Comparison of ENCODE assay signal across 8 cellular contexts in the genomic region with DNA sequence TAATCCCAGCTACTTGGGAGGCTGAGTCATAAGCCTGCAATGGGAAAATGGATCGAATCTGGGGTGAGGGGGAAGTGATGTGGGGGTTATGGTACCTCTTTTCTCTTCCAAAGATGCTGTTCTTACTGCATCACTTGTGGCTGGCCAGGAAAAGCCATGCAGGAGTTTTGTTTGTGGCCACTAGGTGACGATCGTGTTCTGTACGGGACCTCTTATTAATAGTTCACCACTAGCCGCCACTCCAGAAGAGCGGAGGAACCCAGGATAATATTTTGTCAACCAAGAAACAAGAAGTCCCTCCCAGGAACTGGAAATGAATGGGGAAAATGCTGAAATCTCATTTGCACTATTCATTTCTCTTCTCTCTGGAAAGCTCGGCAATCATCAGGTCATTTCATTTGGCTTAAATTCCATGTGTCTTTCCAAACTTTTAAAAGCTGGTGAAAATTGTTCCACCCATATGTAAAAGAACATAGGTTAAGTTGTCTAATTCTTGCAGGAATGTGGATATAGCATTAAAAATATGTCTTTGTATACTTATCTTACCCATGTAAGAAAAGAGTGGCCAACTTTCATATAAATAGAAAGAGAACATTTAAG. TPM values are rescaled to one million over a fixed set of nuclear protein-coding genes. Genes with fewer than 3 reads are reported as not detected.
DNase-seq lines count a peak whose midpoint lies in the region; ATAC-seq and TF ChIP-seq lines count a peak whose summit lies in the region.

No MANE protein-coding gene starts in this region.

- no peaks in the 10 kb centered on the region for H3K9me3 Mint-ChIP-seq in naive thymus-derived CD4-positive, alpha-beta T cell

- CTCF ChIA-PET in naive thymus-derived CD4-positive, alpha-beta T cell (lab: Charles Lee): interaction anchor here (0.7 to 2.9 kb wide), 3 partner anchors 19 to 155 kb away, joined by 3 to 15 read pairs (median 3); no protein-coding TSS in a partner anchor

- no peaks in the 10 kb centered on the region for H3K36me3 ChIP-seq in WERI-Rb-1
- H3K36me3 ChIP-seq in esophagus muscularis mucosa: no peaks in the 10 kb centered on the region
- peaks cover 0 to 6% (median 0%) of the 10 kb centered on the region in 3 experiments for H3K36me3 ChIP-seq in naive thymus-derived CD4-positive, alpha-beta T cell (ENCODE audit: control insufficient read depth in 2 of 3, insufficient read depth in 3 of 3, low read length in 3 of 3)

- peak; percentile 76 for DNase-seq in D341Med (ENCODE audit: low spot score)
- peak; percentile 86 for DNase-seq in NCI-H2171 treated with DMSO at 0.1 percent for 48 hours (lab: John Stamatoyannopoulos, UW)
- peak; percentile 70 for DNase-seq in WERI-Rb-1
- DNase-seq in esophagus muscularis mucosa (ENCODE audit: extremely low spot score): no peak
- DNase-seq in naive thymus-derived CD4-positive, alpha-beta T cell: no peak
- DNase-seq in ureter (ENCODE audit: low spot score): peak; percentile 76

- H3K27me3 Mint-ChIP-seq in naive thymus-derived CD4-positive, alpha-beta T cell: no peaks in the 10 kb centered on the region

- peak; percentile 92 for TF ChIP-seq CTCF in WERI-Rb-1 (IDR thresholded peaks at IDR 0.05; ENCODE audit: low read depth, low read length)
- TF ChIP-seq CTCF in esophagus muscularis mucosa (IDR thresholded peaks at IDR 0.05): peak; percentile 63 to 94 (median 69)

- H3K4me1 ChIP-seq in esophagus muscularis mucosa: peaks cover 0 to 3% (median 0%) of the 10 kb centered on the region in 4 donors
- H3K4me1 ChIP-seq in naive thymus-derived CD4-positive, alpha-beta T cell (ENCODE audit: control insufficient read depth in 2 of 2, insufficient read depth in 2 of 2, low read length in 2 of 2): peaks cover 14 to 27% of the 10 kb centered on the region in 2 donors

- POLR2A ChIA-PET in naive thymus-derived CD4-positive, alpha-beta T cell (lab: Charles Lee): interaction anchor here (1.2 to 4.4 kb wide), 5 partner anchors 9 to 20 kb away, joined by 3 to 19 read pairs (median 5); a partner anchor contains a TSS

- intact Hi-C loops in esophagus muscularis mucosa (cut with DNase I): no loop called here
- intact Hi-C loops in naive thymus-derived CD4-positive, alpha-beta T cell (cut with micrococcal nuclease): loop anchor here (1.0 kb wide), 2 partner anchors 8 to 154 kb away; no protein-coding TSS in a partner anchor

- H3K27ac ChIP-seq in WERI-Rb-1: no peak overlapping the region
- no peak overlapping the region for H3K27ac ChIP-seq in esophagus muscularis mucosa (replicated peaks in 1 of 4)
- H3K27ac ChIP-seq in naive thymus-derived CD4-positive, alpha-beta T cell (ENCODE audit: low read depth, low read length): no peak overlapping the region

- H3K27me3 ChIP-seq in WERI-Rb-1 (ENCODE audit: insufficient read depth, low read depth, severe bottlenecking) (no peaks in the 10 kb centered on the region), esophagus muscularis mucosa (peaks cover 0 to 3% (median 0%) of the 10 kb centered on the region in 4 donors)
- H3K27me3 ChIP-seq in naive thymus-derived CD4-positive, alpha-beta T cell (ENCODE audit: control insufficient read depth in 2 of 2, insufficient read depth in 2 of 2, low read length in 2 of 2): no peaks in the 10 kb centered on the region

- peak overlapping the region in 5 of 10 donors; percentile 19 to 52 (median 24) for H3K4me3 Mint-ChIP-seq in naive thymus-derived CD4-positive, alpha-beta T cell

- peak; percentile 86 for ATAC-seq in GM19328 (IDR thresholded peaks at IDR 0.05; ENCODE audit: unreplicated experiment)
- ATAC-seq in HG03159 (IDR thresholded peaks at IDR 0.05; ENCODE audit: unreplicated experiment): peak; percentile 98
- ATAC-seq in naive thymus-derived CD4-positive, alpha-beta T cell: peak; percentile 88

- peak overlapping the region in 8 of 9 donors; percentile 31 to 91 (median 64) for H3K27ac Mint-ChIP-seq in naive thymus-derived CD4-positive, alpha-beta T cell

- H3K36me3 Mint-ChIP-seq in naive thymus-derived CD4-positive, alpha-beta T cell: peaks cover 13 to 54% (median 34%) of the 10 kb centered on the region in 5 donors

- H3K4me3 ChIP-seq in WERI-Rb-1 (ENCODE audit: low read depth, low read length) (no peak overlapping the region), esophagus muscularis mucosa (no peak overlapping the region)
- no peak overlapping the region for H3K4me3 ChIP-seq in naive thymus-derived CD4-positive, alpha-beta T cell (ENCODE audit: low read length)

- 11% methylated on average over 7 of the region's 7 CpGs for WGBS in esophagus muscularis mucosa

- no peak for TF ChIP-seq POLR2A in esophagus muscularis mucosa (IDR thresholded peaks at IDR 0.05; ENCODE audit: low read depth)

- H3K4me1 Mint-ChIP-seq in naive thymus-derived CD4-positive, alpha-beta T cell: peaks cover 56 to 73% (median 69%) of the 10 kb centered on the region in 7 donors

- H3K9me3 ChIP-seq in WERI-Rb-1 (ENCODE audit: severe bottlenecking): no peaks in the 10 kb centered on the region
- H3K9me3 ChIP-seq in esophagus muscularis mucosa: no peaks in the 10 kb centered on the region
- no peaks in the 10 kb centered on the region for H3K9me3 ChIP-seq in naive thymus-derived CD4-positive, alpha-beta T cell (ENCODE audit: control insufficient read depth in 2 of 3, low read length in 3 of 3)

- no peak for TF ChIP-seq EP300 in esophagus muscularis mucosa (IDR thresholded peaks at IDR 0.05)

RNA-seq across cellular contexts. Expression of a gene that starts 8.9 kb away (rescaled TPM):
- total RNA-seq in esophagus muscularis mucosa (1 to 10 TPM in 1 of 4 donors, under 1 TPM in 3; 0.32 to 2.5 (median 0.49) TPM), ureter (1.3 TPM)
- total RNA-seq in naive thymus-derived CD4-positive, alpha-beta T cell: 10 to 100 TPM in 2 of 5 experiments, 1 to 10 TPM in 3; 9.0 to 18.6 (median 10.0) TPM
- polyA plus RNA-seq in naive thymus-derived CD4-positive, alpha-beta T cell: 10 to 100 TPM in 1 of 2 donors, 1 to 10 TPM in 1; 7.6 to 10.9 TPM

RNA-seq across cellular contexts. Expression of a gene that starts 20.9 kb away (rescaled TPM):
- total RNA-seq in esophagus muscularis mucosa (10 to 100 TPM; 14.5 to 17.0 (median 16.0) TPM), ureter (21.5 TPM)
- 10 to 100 TPM; 17.8 to 26.1 (median 22.3) TPM for total RNA-seq in naive thymus-derived CD4-positive, alpha-beta T cell
- 1 to 10 TPM; 7.1 to 7.8 TPM for polyA plus RNA-seq in naive thymus-derived CD4-positive, alpha-beta T cell

Comparison
In these comparisons a context has a peak if more than half of its experiments do, and no peak if none do; other contexts are left out.
1. DNase-seq: peak in D341Med (single experiment), NCI-H2171 treated with DMSO at 0.1 percent for 48 hours (single experiment), WERI-Rb-1 (single experiment) and ureter (single experiment); none in esophagus muscularis mucosa (single experiment) and naive thymus-derived CD4-positive, alpha-beta T cell (0 of 9).
2. Peak in every context shown above with its lines, with median percentiles within 50 percentile points of each other: ATAC-seq.